ENCODE assay signal across 9 cellular contexts in the genomic region with DNA sequence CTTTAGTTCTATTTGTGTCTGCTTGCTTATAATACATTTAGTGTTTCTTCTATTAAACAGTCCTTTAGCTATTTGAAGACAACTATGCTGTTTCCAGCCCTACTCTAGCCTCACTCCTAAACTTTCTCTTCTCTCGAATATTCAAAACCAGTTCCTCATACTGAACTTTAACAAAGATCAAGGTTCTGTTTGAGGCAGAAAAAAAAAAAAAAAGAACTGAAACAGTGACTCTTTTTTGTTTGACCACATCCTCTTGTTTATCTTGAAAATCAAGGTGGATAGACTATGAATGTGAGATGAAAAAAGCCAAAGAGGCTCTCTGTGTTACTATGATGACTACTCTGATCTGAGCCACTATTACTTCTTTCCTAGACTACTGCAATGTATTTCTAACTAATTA.
DNase-seq lines count a peak whose midpoint lies in the region; ATAC-seq and TF ChIP-seq lines count a peak whose summit lies in the region.
"Had no signal": no experiment of that assay in that cellular context is flagged by ENCODE, and none has a peak within 500 bp of the region (broad histone marks: within the 10 kb centered on the region; RNA-seq: fewer than 3 reads in every experiment).

No MANE protein-coding gene starts in this region.

- H3K79me2 ChIP-seq in SK-N-SH (ENCODE audit: insufficient read depth), result no peaks in the 10 kb centered on the region

- CTCF ChIA-PET in CD8-positive, alpha-beta memory T cell (lab: Charles Lee), result interaction anchor here (1.2 kb wide), 1 partner anchor 35 kb away, joined by 3 read pairs; no protein-coding TSS in a partner anchor
- CTCF ChIA-PET in SK-N-SH (lab: Yijun Ruan, JAX), result interaction anchor here (0.6 kb wide), 1 partner anchor 23 kb away, joined by 4 read pairs; no protein-coding TSS in a partner anchor

- peak in 2 of 5 donors; percentile 62 to 79 for DNase-seq in CD8-positive, alpha-beta memory T cell
- DNase-seq in T-helper 2 cell treated with Interferon-gamma antibody and Interleukin-4, amounts not matched to agents 5 μg/mL and 100 μg/mL, for 36 hours (ENCODE audit: low spot score), result no peak
- DNase-seq in hepatic stellate cell (ENCODE audit: low spot score) (no peak), NCI-H1417 treated with DMSO at 0.1 percent for 48 hours (lab: John Stamatoyannopoulos, UW) (no peak), SK-N-SH (no peak), RPMI8226 (no peak)

- peak overlapping the region; percentile 14 to 64 (median 40) for H3K4me3 Mint-ChIP-seq in CD8-positive, alpha-beta memory T cell
- H3K4me3 Mint-ChIP-seq in T-helper 2 cell treated with Interferon-gamma antibody and Interleukin-4, amounts not matched to agents 5 μg/mL and 100 μg/mL, for 36 hours, result peak overlapping the region; percentile 37

- peaks cover 3 to 4% of the 10 kb centered on the region in 2 donors for H3K27me3 Mint-ChIP-seq in CD8-positive, alpha-beta memory T cell
- H3K27me3 Mint-ChIP-seq in T-helper 2 cell treated with Interferon-gamma antibody and Interleukin-4, amounts not matched to agents 5 μg/mL and 100 μg/mL, for 36 hours (ENCODE audit: low read depth), result peaks cover 17% of the 10 kb centered on the region

- H3K9me3 Mint-ChIP-seq in CD8-positive, alpha-beta memory T cell, result peaks cover 4 to 13% (median 8%) of the 10 kb centered on the region in 5 donors
- H3K9me3 Mint-ChIP-seq in T-helper 2 cell treated with Interferon-gamma antibody and Interleukin-4, amounts not matched to agents 5 μg/mL and 100 μg/mL, for 36 hours, result peaks cover 30% of the 10 kb centered on the region

- no peak for TF ChIP-seq RAD21 in SK-N-SH (IDR thresholded peaks at IDR 0.05; ENCODE audit: low read length)

- H3K36me3 Mint-ChIP-seq in CD8-positive, alpha-beta memory T cell, result peaks cover 0 to 23% (median 6%) of the 10 kb centered on the region in 3 donors
- peaks cover 19% of the 10 kb centered on the region for H3K36me3 Mint-ChIP-seq in T-helper 2 cell treated with Interferon-gamma antibody and Interleukin-4, amounts not matched to agents 5 μg/mL and 100 μg/mL, for 36 hours (ENCODE audit: low read depth)

- no peaks in the 10 kb centered on the region for H3K27me3 ChIP-seq in CD8-positive, alpha-beta memory T cell (ENCODE audit: insufficient read depth, low read length, poor library complexity, severe bottlenecking)
- no peaks in the 10 kb centered on the region for H3K27me3 ChIP-seq in SK-N-SH (ENCODE audit: insufficient read depth)

- ATAC-seq in GM19438 (IDR thresholded peaks at IDR 0.05; ENCODE audit: low read depth, unreplicated experiment) (peak; percentile 90), HG03196 (IDR thresholded peaks at IDR 0.05; ENCODE audit: unreplicated experiment) (peak; percentile 91)

- no peak for TF ChIP-seq CTCF in SK-N-SH (IDR thresholded peaks at IDR 0.05)

- H3K9ac ChIP-seq in SK-N-SH, result no peak overlapping the region

- no peak overlapping the region for H2AFZ ChIP-seq in SK-N-SH (ENCODE audit: low read depth)

- H3F3A ChIP-seq in SK-N-SH (replicated peaks; ENCODE audit: insufficient read depth), result no peaks in the 10 kb centered on the region

- no peaks in the 10 kb centered on the region for H4K20me1 ChIP-seq in SK-N-SH (ENCODE audit: insufficient read depth)

- no peak for TF ChIP-seq EP300 in SK-N-SH (IDR thresholded peaks at IDR 0.05; ENCODE audit: borderline replicate concordance in 1 of 2, low read depth in 1 of 2, low read length in 1 of 2)

- H3K4me3 ChIP-seq in CD8-positive, alpha-beta memory T cell (ENCODE audit: low read length), result peak overlapping the region; percentile 2
- no peak overlapping the region for H3K4me3 ChIP-seq in SK-N-SH (ENCODE audit: low read depth in 2 of 2, low read length in 1 of 2)
- H3K4me3 ChIP-seq: SK-N-MC had no signal

- peaks cover 40% of the 10 kb centered on the region for H3K4me1 ChIP-seq in CD8-positive, alpha-beta memory T cell (ENCODE audit: insufficient read depth, low read length)
- H3K4me1 ChIP-seq in SK-N-SH (ENCODE audit: control insufficient read depth in 1 of 2, insufficient read depth in 2 of 2, low read depth in 1 of 2, low read length in 1 of 2), result no peaks in the 10 kb centered on the region

- no peaks in the 10 kb centered on the region for H3K36me3 ChIP-seq in CD8-positive, alpha-beta memory T cell (ENCODE audit: insufficient read depth, low read length)
- H3K36me3 ChIP-seq in SK-N-SH (replicated peaks in 1 of 2; ENCODE audit: control insufficient read depth in 1 of 2, insufficient read depth in 2 of 2, low read length in 1 of 2), result no peaks in the 10 kb centered on the region

- H3K9me2 ChIP-seq in SK-N-SH, result no peaks in the 10 kb centered on the region

- H3K27ac Mint-ChIP-seq in CD8-positive, alpha-beta memory T cell, result peak overlapping the region; percentile 1 to 47 (median 36)
- H3K27ac Mint-ChIP-seq in T-helper 2 cell treated with Interferon-gamma antibody and Interleukin-4, amounts not matched to agents 5 μg/mL and 100 μg/mL, for 36 hours, result peak overlapping the region; percentile 67

- no peak overlapping the region for H3K27ac ChIP-seq in CD8-positive, alpha-beta memory T cell (ENCODE audit: low read depth, low read length)
- H3K27ac ChIP-seq in SK-N-SH (ENCODE audit: low read depth in 2 of 2, low read length in 1 of 2), result no peak overlapping the region
- H3K27ac ChIP-seq: SK-N-MC had no signal

- H3K9me3 ChIP-seq in CD8-positive, alpha-beta memory T cell (ENCODE audit: low read length), result no peaks in the 10 kb centered on the region
- peaks cover 7% of the 10 kb centered on the region for H3K9me3 ChIP-seq in SK-N-SH

- 23% methylated on average over 1 of the region's 1 CpG for WGBS in SK-N-SH (ENCODE audit: low lambda C conversion rate)

- peaks cover 32 to 41% (median 33%) of the 10 kb centered on the region in 3 donors for H3K4me1 Mint-ChIP-seq in CD8-positive, alpha-beta memory T cell
- H3K4me1 Mint-ChIP-seq in T-helper 2 cell treated with Interferon-gamma antibody and Interleukin-4, amounts not matched to agents 5 μg/mL and 100 μg/mL, for 36 hours (ENCODE audit: low read depth), result peaks cover 34% of the 10 kb centered on the region

- H3K4me2 ChIP-seq in SK-N-SH, result no peak overlapping the region

- POLR2A ChIA-PET in CD8-positive, alpha-beta memory T cell (lab: Charles Lee), result interaction anchor here (0.8 kb wide), 1 partner anchor 19 kb away, joined by 3 read pairs; no protein-coding TSS in a partner anchor
- POLR2A ChIA-PET in SK-N-SH (lab: Yijun Ruan, JAX), result no interaction called here

TF ChIP-seq in SK-N-SH, 30 proteins besides CTCF, POLR2A, EP300 and RAD21:
- TF ChIP-seq MEF2A (IDR thresholded peaks at IDR 0.05; ENCODE audit: borderline replicate concordance, low read depth) (no peak), NFIC (IDR thresholded peaks at IDR 0.05; ENCODE audit: borderline replicate concordance) (no peak), FOSL2 (IDR thresholded peaks at IDR 0.05; ENCODE audit: borderline replicate concordance, low read depth) (no peak), JUND (IDR thresholded peaks at IDR 0.05) (no peak), GATA2 (CRISPR knock-in tag; IDR thresholded peaks at IDR 0.05) (no peak), TEAD4 (IDR thresholded peaks at IDR 0.05; ENCODE audit: borderline replicate concordance, insufficient read depth) (no peak), SIN3A (IDR thresholded peaks at IDR 0.05; ENCODE audit: borderline replicate concordance, low read depth, low read length) (no peak), POLR2AphosphoS5 (IDR thresholded peaks at IDR 0.05; ENCODE audit: low read depth, low read length) (no peak), FOXJ3 (CRISPR knock-in tag; IDR thresholded peaks at IDR 0.05) (no peak), ELF1 (IDR thresholded peaks at IDR 0.05) (no peak), RCOR1 (IDR thresholded peaks at IDR 0.05; ENCODE audit: low read length) (no peak), TAF1 (IDR thresholded peaks at IDR 0.05; ENCODE audit: borderline replicate concordance, low read depth, low read length) (no peak)
- TF ChIP-seq, protein P1, sequence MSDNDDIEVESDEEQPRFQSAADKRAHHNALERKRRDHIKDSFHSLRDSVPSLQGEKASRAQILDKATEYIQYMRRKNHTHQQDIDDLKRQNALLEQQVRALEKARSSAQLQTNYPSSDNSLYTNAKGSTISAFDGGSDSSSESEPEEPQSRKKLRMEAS (IDR thresholded peaks at IDR 0.05; ENCODE audit: low read depth), result no peak
- TF ChIP-seq, protein P2, sequence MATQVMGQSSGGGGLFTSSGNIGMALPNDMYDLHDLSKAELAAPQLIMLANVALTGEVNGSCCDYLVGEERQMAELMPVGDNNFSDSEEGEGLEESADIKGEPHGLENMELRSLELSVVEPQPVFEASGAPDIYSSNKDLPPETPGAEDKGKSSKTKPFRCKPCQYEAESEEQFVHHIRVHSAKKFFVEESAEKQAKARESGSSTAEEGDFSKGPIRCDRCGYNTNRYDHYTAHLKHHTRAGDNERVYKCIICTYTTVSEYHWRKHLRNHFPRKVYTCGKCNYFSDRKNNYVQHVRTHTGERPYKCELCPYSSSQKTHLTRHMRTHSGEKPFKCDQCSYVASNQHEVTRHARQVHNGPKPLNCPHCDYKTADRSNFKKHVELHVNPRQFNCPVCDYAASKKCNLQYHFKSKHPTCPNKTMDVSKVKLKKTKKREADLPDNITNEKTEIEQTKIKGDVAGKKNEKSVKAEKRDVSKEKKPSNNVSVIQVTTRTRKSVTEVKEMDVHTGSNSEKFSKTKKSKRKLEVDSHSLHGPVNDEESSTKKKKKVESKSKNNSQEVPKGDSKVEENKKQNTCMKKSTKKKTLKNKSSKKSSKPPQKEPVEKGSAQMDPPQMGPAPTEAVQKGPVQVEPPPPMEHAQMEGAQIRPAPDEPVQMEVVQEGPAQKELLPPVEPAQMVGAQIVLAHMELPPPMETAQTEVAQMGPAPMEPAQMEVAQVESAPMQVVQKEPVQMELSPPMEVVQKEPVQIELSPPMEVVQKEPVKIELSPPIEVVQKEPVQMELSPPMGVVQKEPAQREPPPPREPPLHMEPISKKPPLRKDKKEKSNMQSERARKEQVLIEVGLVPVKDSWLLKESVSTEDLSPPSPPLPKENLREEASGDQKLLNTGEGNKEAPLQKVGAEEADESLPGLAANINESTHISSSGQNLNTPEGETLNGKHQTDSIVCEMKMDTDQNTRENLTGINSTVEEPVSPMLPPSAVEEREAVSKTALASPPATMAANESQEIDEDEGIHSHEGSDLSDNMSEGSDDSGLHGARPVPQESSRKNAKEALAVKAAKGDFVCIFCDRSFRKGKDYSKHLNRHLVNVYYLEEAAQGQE (IDR thresholded peaks at IDR 0.05; ENCODE audit: low read depth, low read length), result no peak
- TF ChIP-seq, protein P3, sequence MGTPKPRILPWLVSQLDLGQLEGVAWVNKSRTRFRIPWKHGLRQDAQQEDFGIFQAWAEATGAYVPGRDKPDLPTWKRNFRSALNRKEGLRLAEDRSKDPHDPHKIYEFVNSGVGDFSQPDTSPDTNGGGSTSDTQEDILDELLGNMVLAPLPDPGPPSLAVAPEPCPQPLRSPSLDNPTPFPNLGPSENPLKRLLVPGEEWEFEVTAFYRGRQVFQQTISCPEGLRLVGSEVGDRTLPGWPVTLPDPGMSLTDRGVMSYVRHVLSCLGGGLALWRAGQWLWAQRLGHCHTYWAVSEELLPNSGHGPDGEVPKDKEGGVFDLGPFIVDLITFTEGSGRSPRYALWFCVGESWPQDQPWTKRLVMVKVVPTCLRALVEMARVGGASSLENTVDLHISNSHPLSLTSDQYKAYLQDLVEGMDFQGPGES (IDR thresholded peaks at IDR 0.05; ENCODE audit: low read depth, low read length), result no peak
